In the genomic region with DNA sequence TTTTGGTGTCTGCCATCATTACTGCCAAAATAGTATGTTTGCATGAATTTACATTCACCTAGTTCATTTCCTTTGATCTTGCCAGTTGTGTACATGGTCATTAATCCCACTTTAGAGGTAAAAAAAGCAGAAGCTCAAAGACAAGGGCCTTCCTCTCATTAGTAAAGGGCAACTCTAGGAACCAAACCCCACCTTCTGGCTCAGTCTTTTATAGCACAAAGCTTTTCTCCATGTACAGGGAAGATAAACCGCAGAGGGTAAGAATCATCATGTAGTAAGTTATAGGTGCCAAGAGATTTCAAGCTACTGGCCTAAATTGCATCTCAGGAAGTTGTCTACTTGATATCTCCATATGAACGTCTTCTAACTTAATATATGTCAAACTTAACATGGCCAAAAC, we compare ENCODE assay signal across 1 cellular context.
TF ChIP-seq lines count a peak whose summit lies in the region.

No MANE protein-coding gene starts in this region.

TF ChIP-seq in IMR-90, 13 proteins besides CTCF, POLR2A, EP300 and RAD21:
- TF ChIP-seq FOS (IDR thresholded peaks at IDR 0.05; ENCODE audit: low read depth, low read length) (no peak), MAZ (IDR thresholded peaks at IDR 0.05; ENCODE audit: borderline replicate concordance, low read depth, low read length) (no peak), BHLHE40 (IDR thresholded peaks at IDR 0.05; ENCODE audit: low read depth, low read length) (no peak), ELK1 (IDR thresholded peaks at IDR 0.05; ENCODE audit: borderline replicate concordance, low read depth, low read length) (no peak), RFX5 (IDR thresholded peaks at IDR 0.05; ENCODE audit: low read depth, low read length) (no peak), MXI1 (IDR thresholded peaks at IDR 0.05; ENCODE audit: borderline replicate concordance, low read depth, low read length) (no peak), CHD1 (IDR thresholded peaks at IDR 0.05; ENCODE audit: low read depth, low read length) (no peak), CEBPB (IDR thresholded peaks at IDR 0.05; ENCODE audit: low read depth, low read length) (no peak), NFE2L2 (IDR thresholded peaks at IDR 0.05; ENCODE audit: low read depth, low read length) (no peak), RCOR1 (IDR thresholded peaks at IDR 0.05; ENCODE audit: insufficient replicate concordance, low read length) (no peak)
- TF ChIP-seq, protein P1, sequence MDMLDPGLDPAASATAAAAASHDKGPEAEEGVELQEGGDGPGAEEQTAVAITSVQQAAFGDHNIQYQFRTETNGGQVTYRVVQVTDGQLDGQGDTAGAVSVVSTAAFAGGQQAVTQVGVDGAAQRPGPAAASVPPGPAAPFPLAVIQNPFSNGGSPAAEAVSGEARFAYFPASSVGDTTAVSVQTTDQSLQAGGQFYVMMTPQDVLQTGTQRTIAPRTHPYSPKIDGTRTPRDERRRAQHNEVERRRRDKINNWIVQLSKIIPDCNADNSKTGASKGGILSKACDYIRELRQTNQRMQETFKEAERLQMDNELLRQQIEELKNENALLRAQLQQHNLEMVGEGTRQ (IDR thresholded peaks at IDR 0.05; ENCODE audit: low read depth, low read length), result no peak
